ENCODE assay signal across 14 cellular contexts in genomic region chr3:194484614-194485013, GRCh38. TPM values are rescaled to one million over a fixed set of nuclear protein-coding genes. Genes with fewer than 3 reads are reported as not detected.
DNase-seq lines count a peak whose midpoint lies in the region; ATAC-seq and TF ChIP-seq lines count a peak whose summit lies in the region.
"Had no signal": no experiment of that assay in that cellular context is flagged by ENCODE, and none has a peak within 500 bp of the region (broad histone marks: within the 10 kb centered on the region; RNA-seq: fewer than 3 reads in every experiment).

No MANE protein-coding gene starts in this region.

- H3K27me3 ChIP-seq in SJSA1 (replicated peaks) (no peaks in the 10 kb centered on the region), spleen (replicated peaks in 1 of 7) (no peaks in the 10 kb centered on the region)
- H3K27me3 ChIP-seq: pancreas had no signal

- no peaks in the 10 kb centered on the region for H3K9me3 Mint-ChIP-seq in activated T-cell treated with anti-CD3 and anti-CD28 coated beads, Interleukin-2, amount 50 U/mL, for 24 hours

- no peak for ATAC-seq in HG03280 (IDR thresholded peaks at IDR 0.05; ENCODE audit: unreplicated experiment)
- ATAC-seq: pancreas had no signal

- H3K9me3 ChIP-seq in SJSA1 (replicated peaks) (peaks cover 6% of the 10 kb centered on the region; the same call in 1 of the 2 replicates), spleen (no peaks in the 10 kb centered on the region)
- H3K9me3 ChIP-seq: pancreas had no signal

- H3K4me1 ChIP-seq in SJSA1 (replicated peaks) (peaks cover 47% of the 10 kb centered on the region), spleen (peaks cover 6 to 93% (median 55%) of the 10 kb centered on the region in 6 donors)

- H3K4me3 ChIP-seq in SJSA1 (peak overlapping the region; percentile 67; the same call in 1 of the 2 replicates), epithelial cell of proximal tubule (ENCODE audit: low read depth, low read length) (peak overlapping the region; percentile 71), spleen (peak overlapping the region in 2 of 8 donors; percentile 58 to 72)

- H3K4me3 Mint-ChIP-seq in activated T-cell treated with anti-CD3 and anti-CD28 coated beads, Interleukin-2, amount 50 U/mL, for 24 hours: peak overlapping the region; percentile 91

- no peak for TF ChIP-seq CTCF in epithelial cell of proximal tubule (conservative IDR thresholded peaks at IDR 0.05; ENCODE audit: low read depth, low read length)
- TF ChIP-seq CTCF in spleen (IDR thresholded peaks at IDR 0.05 in 8 of 11, conservative IDR thresholded peaks at IDR 0.05 in 3 of 11): no peak

- no peak for DNase-seq in activated T-cell treated with anti-CD3 and anti-CD28 coated beads, Interleukin-2, amount 50 U/mL, for 24 hours
- no peak for DNase-seq in activated T-cell treated with anti-CD3 and anti-CD28 coated beads, Interleukin-2, amount 50 U/mL, for 48 hours
- DNase-seq in SJSA1 (ENCODE audit: low read depth in 1 of 2, low spot score in 2 of 2) (no peak), epithelial cell of proximal tubule (ENCODE audit: low read depth) (no peak), spleen (peak; percentile 58), NCI-H1436 treated with DMSO at 0.1 percent for 48 hours (lab: John Stamatoyannopoulos, UW) (no peak), NCI-H524 treated with DMSO at 0.1 percent for 48 hours (lab: John Stamatoyannopoulos, UW) (no peak)
- DNase-seq: anterior cingulate cortex, GOT3, hypothalamus, NCI-H2171 treated with DMSO at 0.1 percent for 48 hours, pancreas had no signal

- H3K27ac ChIP-seq in SJSA1 (no peak overlapping the region), spleen (peak overlapping the region in 4 of 8 donors; percentile 89 to 95 (median 94))
- H3K27ac ChIP-seq: HL-60 had no signal

- H3K4me1 Mint-ChIP-seq in activated T-cell treated with anti-CD3 and anti-CD28 coated beads, Interleukin-2, amount 50 U/mL, for 24 hours (ENCODE audit: low read depth): peaks cover 80% of the 10 kb centered on the region

- peaks cover 75% of the 10 kb centered on the region for H3K36me3 Mint-ChIP-seq in activated T-cell treated with anti-CD3 and anti-CD28 coated beads, Interleukin-2, amount 50 U/mL, for 24 hours (ENCODE audit: low read depth)

- no peaks in the 10 kb centered on the region for H3K27me3 Mint-ChIP-seq in activated T-cell treated with anti-CD3 and anti-CD28 coated beads, Interleukin-2, amount 50 U/mL, for 24 hours

- intact Hi-C loops in spleen (cut with DNase I; ENCODE audit: low total_unique reads): loop anchor here (5.0 kb wide), 1 partner anchor 103 kb away; no protein-coding TSS in a partner anchor

- H3K36me3 ChIP-seq in SJSA1 (peaks cover 37% of the 10 kb centered on the region), spleen (peaks cover 0 to 11% (median 0%) of the 10 kb centered on the region in 6 donors)
- H3K36me3 ChIP-seq: pancreas had no signal

- peak overlapping the region; percentile 96 for H3K27ac Mint-ChIP-seq in activated T-cell treated with anti-CD3 and anti-CD28 coated beads, Interleukin-2, amount 50 U/mL, for 24 hours

- TF ChIP-seq POLR2A in spleen (IDR thresholded peaks at IDR 0.05): no peak

- 86 to 94% (median 91%) methylated on average over 12 of the region's 12 CpGs for whole genome bisulfite sequencing in spleen, 5 donors

RNA-seq across cellular contexts. Expression of gene ATP13A3, which starts 2.2 kb away (rescaled TPM):
- 119 and 135 TPM in 2 replicates for total RNA-seq in SJSA1 (2014; rRNA removed; shearing (Covaris generic))
- total RNA-seq in epithelial cell of proximal tubule (88.1 and 102 TPM in 2 replicates), spleen (100 to 1,000 TPM in 2 of 7 donors, 10 to 100 TPM in 5; 69.4 to 142 (median 87.5) TPM)
- 10 to 100 TPM; 10.3 to 14.5 (median 11.0) TPM for polyA plus RNA-seq in spleen
